In genomic region chr20:44811150-44811685, GRCh38 we compare ENCODE assay signal across 1 cellular context.
TF ChIP-seq lines count a peak whose summit lies in the region.

No MANE protein-coding gene starts in this region.

TF ChIP-seq in A549, 52 proteins besides CTCF, POLR2A, EP300 and RAD21 (continued from another document):
- no peak for TF ChIP-seq KDM1A (IDR thresholded peaks at IDR 0.05; ENCODE audit: low read depth)
- no peak for TF ChIP-seq MYC (IDR thresholded peaks at IDR 0.05; ENCODE audit: borderline replicate concordance, low read length)
- no peak for TF ChIP-seq FOSL2 (IDR thresholded peaks at IDR 0.05)
- TF ChIP-seq FOSL2 (CRISPR knock-in tag; IDR thresholded peaks at IDR 0.05) = no peak
